In genomic region chr14:63922696-63923421, GRCh38 we compare ENCODE assay signal across 8 cellular contexts.
DNase-seq lines count a peak whose midpoint lies in the region; ATAC-seq and TF ChIP-seq lines count a peak whose summit lies in the region.

No MANE protein-coding gene starts in this region.

- 39 to 40% methylated on average over 5 of the region's 5 CpGs for WGBS in transverse colon (ENCODE audit: low coverage in 1 of 2), 2 donors

- H3K4me3 ChIP-seq in transverse colon: no peak overlapping the region

- intact Hi-C loops in left colon (cut with DNase I, micrococcal nuclease): no loop called here
- intact Hi-C loops in transverse colon (cut with DNase I; ENCODE audit: low total_unique reads): no loop called here

- H3K36me3 ChIP-seq in transverse colon: no peaks in the 10 kb centered on the region

- peak; percentile 43 for DNase-seq in SIG-M5 treated with dmso at 0.1 percent for 504 hours (lab: John Stamatoyannopoulos, UW; ENCODE audit: unreplicated experiment)
- no peak for DNase-seq in SIG-M5 (lab: John Stamatoyannopoulos, UW)
- peak; percentile 44 for DNase-seq in astrocyte of the hippocampus (ENCODE audit: low read depth, low spot score)
- peak; percentile 38 to 61 for DNase-seq in left colon
- peak; percentile 62 for DNase-seq in transverse colon
- no peak for DNase-seq in NCI-H187 (lab: John Stamatoyannopoulos, UW)
- no peak for DNase-seq in activated CD4-positive, alpha-beta T cell treated with anti-CD3 and anti-CD28 coated beads for 1 hour
- DNase-seq in globus pallidus (ENCODE audit: low spot score): no peak

- no peak for TF ChIP-seq EP300 in transverse colon (IDR thresholded peaks at IDR 0.05; ENCODE audit: low read depth)

- in situ Hi-C loops in transverse colon (cut with MboI; ENCODE audit: low pct_ligation_motif_present in 1 of 4, low pct_unique_long_range_greater_than_20kb in 1 of 4, low sequenced_read_pairs in 3 of 4): no loop called here

- TF ChIP-seq CTCF in transverse colon (IDR thresholded peaks at IDR 0.05): no peak

- H3K9me3 ChIP-seq in transverse colon: no peaks in the 10 kb centered on the region

- peak; percentile 22 for TF ChIP-seq POLR2A in transverse colon (IDR thresholded peaks at IDR 0.05)

- peaks cover 3 to 17% (median 10%) of the 10 kb centered on the region in 4 donors for H3K4me1 ChIP-seq in transverse colon

- peak overlapping the region; percentile 63 to 73 (median 70) for H3K27ac ChIP-seq in transverse colon

- no peaks in the 10 kb centered on the region for H3K27me3 ChIP-seq in transverse colon

- peak; percentile 99 for ATAC-seq in left colon

Comparison
In these comparisons a context has a peak if more than half of its experiments do, and no peak if none do; other contexts are left out.
1. DNase-seq: peak in SIG-M5 treated with dmso at 0.1 percent for 504 hours (single experiment), astrocyte of the hippocampus (single experiment), left colon (2 of 2) and transverse colon (single experiment); none in SIG-M5 (single experiment), NCI-H187 (0 of 2), activated CD4-positive, alpha-beta T cell treated with anti-CD3 and anti-CD28 coated beads for 1 hour (single experiment) and globus pallidus (single experiment).